Comparison of ENCODE assay signal across 19 cellular contexts in genomic region chrX:120564925-120565324, GRCh38. TPM values are rescaled to one million over a fixed set of nuclear protein-coding genes. Genes with fewer than 3 reads are reported as not detected.
DNase-seq lines count a peak whose midpoint lies in the region; ATAC-seq, FAIRE-seq and TF ChIP-seq lines count a peak whose summit lies in the region.
"Had no signal": no experiment of that assay in that cellular context is flagged by ENCODE, and none has a peak within 500 bp of the region (broad histone marks: within the 10 kb centered on the region; RNA-seq: fewer than 3 reads in every experiment).

No MANE protein-coding gene starts in this region.

- H2AFZ ChIP-seq in HepG2 (ENCODE audit: low read length) (no peak overlapping the region), GM12878 (ENCODE audit: control insufficient read depth, low read depth, low read length) (no peak overlapping the region)

- H3K4me3 ChIP-seq in HepG2 (replicated peaks in 1 of 3; ENCODE audit: insufficient read depth in 1 of 3, low read depth in 2 of 3, low read length in 3 of 3), result no peak overlapping the region
- H3K4me3 ChIP-seq in right lobe of liver, result no peak overlapping the region
- H3K4me3 ChIP-seq in GM12878, result no peak overlapping the region
- no peak overlapping the region for H3K4me3 ChIP-seq in esophagus muscularis mucosa

- in situ Hi-C loops in HepG2 (cut with HindIII; ENCODE audit: extremely low pct_ligation_motif_present, low pct_unique_long_range_greater_than_20kb) (loop anchor here (10.0 kb wide), 1 partner anchor 60 kb away; no protein-coding TSS in a partner anchor), GM12878 (cut with MboI) (no loop called here)

- H3K9ac ChIP-seq in HepG2 (ENCODE audit: insufficient read depth, low read depth, low read length) (no peak overlapping the region), GM12878 (ENCODE audit: control insufficient read depth, insufficient read depth, low read length) (no peak overlapping the region)
- H3K9ac ChIP-seq: KMS-11 had no signal

- FAIRE-seq in HepG2 (lab: Jason Lieb, UNC) (no peak), GM12878 (lab: Jason Lieb, UNC) (no peak)
- FAIRE-seq: H1 had no signal

- TF ChIP-seq RAD21 in HepG2 (CRISPR knock-in tag; IDR thresholded peaks at IDR 0.05) (no peak), GM12878 (IDR thresholded peaks at IDR 0.05; ENCODE audit: insufficient read depth, low read depth, low read length) (no peak)

- DNase-seq in HepG2 (ENCODE audit: low spot score) (no peak), right lobe of liver (no peak), NAMALWA (ENCODE audit: low spot score) (peak; percentile 3), GM12878 (ENCODE audit: low read depth, low spot score) (no peak), esophagus muscularis mucosa (ENCODE audit: extremely low spot score) (no peak), NCI-H1694 treated with DMSO at 0.1 percent for 48 hours (lab: John Stamatoyannopoulos, UW) (no peak), amniotic stem cell (lab: John Stamatoyannopoulos, UW) (no peak)
- DNase-seq: 8988T; C1 segment of cervical spinal cord; CD4-positive, CD25-positive, alpha-beta regulatory T cell; CD8-positive, alpha-beta memory T cell; COR-L47; DMS 273 treated with DMSO at 0.1 percent for 48 hours; DMS53; DND-41; EL; H9 had no signal

- CTCF ChIA-PET in HepG2 (lab: Yijun Ruan, JAX; ENCODE audit: low intra/inter-chr PET ratio, low total read pairs), result no interaction called here
- CTCF ChIA-PET in GM12878 (lab: Yijun Ruan, JAX), result no interaction called here

- TF ChIP-seq EP300 in HepG2 (IDR thresholded peaks at IDR 0.05; ENCODE audit: low read depth in 2 of 2, low read length in 2 of 2), result no peak
- TF ChIP-seq EP300 in HepG2 (CRISPR knock-in tag; IDR thresholded peaks at IDR 0.05; ENCODE audit: borderline replicate concordance), result no peak
- no peak for TF ChIP-seq EP300 in GM12878 (IDR thresholded peaks at IDR 0.05; ENCODE audit: borderline replicate concordance in 1 of 2, control insufficient read depth in 1 of 2, low read depth in 2 of 2, low read length in 2 of 2)
- no peak for TF ChIP-seq EP300 in esophagus muscularis mucosa (IDR thresholded peaks at IDR 0.05)

- RAD21 ChIA-PET in GM12878 (lab: Charles Lee; ENCODE audit: unreplicated experiment), result no interaction called here

- peaks cover 66% of the 10 kb centered on the region for H3K4me1 ChIP-seq in HepG2 (ENCODE audit: insufficient read depth, low read length)
- H3K4me1 ChIP-seq in right lobe of liver, result peaks cover 0 to 6% (median 0%) of the 10 kb centered on the region in 4 donors
- no peaks in the 10 kb centered on the region for H3K4me1 ChIP-seq in GM12878 (ENCODE audit: control insufficient read depth, insufficient read depth, low read length)
- H3K4me1 ChIP-seq in esophagus muscularis mucosa, result peaks cover 4 to 12% (median 7%) of the 10 kb centered on the region in 4 donors

- no peaks in the 10 kb centered on the region for H3K36me3 ChIP-seq in HepG2 (replicated peaks in 1 of 2; ENCODE audit: control insufficient read depth in 1 of 2, insufficient read depth in 2 of 2, low read length in 2 of 2)
- H3K36me3 ChIP-seq in right lobe of liver, result no peaks in the 10 kb centered on the region
- no peaks in the 10 kb centered on the region for H3K36me3 ChIP-seq in GM12878 (ENCODE audit: control insufficient read depth in 2 of 2, insufficient read depth in 2 of 2, low read length in 1 of 2)
- H3K36me3 ChIP-seq in esophagus muscularis mucosa, result no peaks in the 10 kb centered on the region

- H3K27me3 ChIP-seq in HepG2 (ENCODE audit: control insufficient read depth in 1 of 2, insufficient read depth in 2 of 2, low read length in 2 of 2) (no peaks in the 10 kb centered on the region), right lobe of liver (no peaks in the 10 kb centered on the region), GM12878 (replicated peaks in 1 of 2; ENCODE audit: control insufficient read depth in 2 of 2, insufficient read depth in 2 of 2, low read length in 1 of 2) (no peaks in the 10 kb centered on the region), esophagus muscularis mucosa (no peaks in the 10 kb centered on the region)

- TF ChIP-seq CTCF in HepG2 (CRISPR knock-in tag; IDR thresholded peaks at IDR 0.05) (no peak), right lobe of liver (IDR thresholded peaks at IDR 0.05) (no peak), GM12878 (IDR thresholded peaks at IDR 0.05 in 2 of 3, conservative IDR thresholded peaks at IDR 0.05 in 1 of 3; ENCODE audit: control insufficient read depth in 2 of 3, extremely low read depth in 1 of 3, insufficient read depth in 1 of 3, low read depth in 3 of 3, low read length in 3 of 3) (no peak), esophagus muscularis mucosa (IDR thresholded peaks at IDR 0.05) (no peak)

- POLR2A ChIA-PET in HepG2 (lab: Yijun Ruan, JAX) (no interaction called here), GM12878 (lab: Charles Lee) (interaction anchor here (2.2 kb wide), 1 partner anchor 39 kb away, joined by 5 read pairs; the partner anchor contains the start of gene MCTS1)

- 92% methylated on average over 1 of the region's 1 CpG for WGBS in HepG2 (ENCODE audit: low lambda C conversion rate)
- 58% methylated on average over 1 of the region's 1 CpG for WGBS in right lobe of liver (ENCODE audit: insufficient coverage, low coverage, low lambda C conversion rate, missing lambda C conversion rate)
- 0% methylated on average over 1 of the region's 1 CpG for WGBS in GM12878 (ENCODE audit: insufficient coverage, insufficient replicate concordance, low lambda C conversion rate, missing lambda C conversion rate)
- WGBS in esophagus muscularis mucosa, result 69% methylated on average over 1 of the region's 1 CpG

- TF ChIP-seq POLR2A in HepG2 (IDR thresholded peaks at IDR 0.05; ENCODE audit: insufficient read depth in 1 of 2, low read depth in 2 of 2, low read length in 2 of 2), result no peak
- no peak for TF ChIP-seq POLR2A in right lobe of liver (IDR thresholded peaks at IDR 0.05)
- no peak for TF ChIP-seq POLR2A in GM12878 (IDR thresholded peaks at IDR 0.05; ENCODE audit: low read depth, low read length)
- no peak for TF ChIP-seq POLR2A in esophagus muscularis mucosa (IDR thresholded peaks at IDR 0.05; ENCODE audit: low read depth)

- BruUV-seq in HepG2 (replicated peaks; lab: Mats Ljungman, UMichigan) (no TSS peak), GM12878 (replicated peaks; lab: Mats Ljungman, UMichigan) (no TSS peak)

- H3K27ac ChIP-seq in HepG2 (ENCODE audit: extremely low read length, insufficient read depth, low read length), result peak overlapping the region; percentile 22
- no peak overlapping the region for H3K27ac ChIP-seq in right lobe of liver
- H3K27ac ChIP-seq in GM12878 (ENCODE audit: control insufficient read depth, insufficient read depth), result no peak overlapping the region
- no peak overlapping the region for H3K27ac ChIP-seq in esophagus muscularis mucosa (replicated peaks in 1 of 4)
- H3K27ac ChIP-seq: KMS-11 had no signal

- ATAC-seq in HepG2 (no peak), right lobe of liver (no peak), GM12878 (no peak)

- no peak overlapping the region for H3K4me2 ChIP-seq in HepG2 (ENCODE audit: low read depth, low read length)
- no peak overlapping the region for H3K4me2 ChIP-seq in GM12878 (ENCODE audit: control insufficient read depth, insufficient read depth)
- H3K4me2 ChIP-seq: KMS-11 had no signal

- H3K79me2 ChIP-seq in HepG2 (ENCODE audit: insufficient read depth, low read length) (peaks cover 4% of the 10 kb centered on the region), GM12878 (ENCODE audit: control insufficient read depth, insufficient read depth, low read length) (peaks cover 9% of the 10 kb centered on the region)

- H3K9me3 ChIP-seq in HepG2 (ENCODE audit: low read length), result no peaks in the 10 kb centered on the region
- no peaks in the 10 kb centered on the region for H3K9me3 ChIP-seq in right lobe of liver
- no peaks in the 10 kb centered on the region for H3K9me3 ChIP-seq in GM12878 (replicated peaks; ENCODE audit: control insufficient read depth, insufficient read depth, low read length)
- H3K9me3 ChIP-seq in esophagus muscularis mucosa, result no peaks in the 10 kb centered on the region

- SMC1A ChIA-PET in GM12878 (lab: Charles Lee; ENCODE audit: uncharacterized antibody, unreplicated experiment), result no interaction called here

- intact Hi-C loops in HepG2 (cut with micrococcal nuclease; ENCODE audit: unreplicated experiment), result loop anchor here (5.0 kb wide), 1 partner anchor 53 kb away; no protein-coding TSS in a partner anchor
- intact Hi-C loops in right lobe of liver (cut with DNase I), result loop anchor here in 1 of 2 donors (5.0 kb wide), 1 partner anchor 52 kb away; no protein-coding TSS in a partner anchor
- intact Hi-C loops in GM12878 (cut with micrococcal nuclease; ENCODE audit: unreplicated experiment), result no loop called here
- intact Hi-C loops in esophagus muscularis mucosa (cut with DNase I), result no loop called here

- H4K20me1 ChIP-seq in HepG2 (ENCODE audit: insufficient read depth, low read length) (no peaks in the 10 kb centered on the region), GM12878 (ENCODE audit: control insufficient read depth, insufficient read depth) (no peaks in the 10 kb centered on the region)

RNA-seq across cellular contexts. Expression of gene CUL4B, which starts 4.2 kb away (rescaled TPM):
- total RNA-seq in HepG2 (2016; rRNA removed; fragmentation: Illumina TruSeq; extraction: Trizol) (28.5 and 50.0 TPM in 2 replicates), right lobe of liver (10 to 100 TPM; 12.9 to 21.8 (median 18.9) TPM), GM12878 (2014; rRNA removed) (14.3 and 17.2 TPM in 2 replicates), GM12878 (2014; rRNA removed; fragmentation: Illumina TruSeq; extraction: Trizol) (26.3 and 28.0 TPM in 2 replicates), GM12878 (2021) (29.0 and 31.4 TPM in 2 replicates), esophagus muscularis mucosa (10 to 100 TPM; 31.5 to 45.7 (median 39.6) TPM)
- total RNA-seq in HepG2 (2016; cell fraction: cytosol; rRNA removed; fragmentation: Illumina TruSeq; extraction: Trizol; ENCODE audit: low read depth), result 1.9 and 3.0 TPM in 2 replicates
- total RNA-seq in HepG2 (2016; cell fraction: insoluble cytoplasmic fraction; rRNA removed; fragmentation: Illumina TruSeq; extraction: Trizol), result 27.7 and 47.4 TPM in 2 replicates
- 13.7 and 16.5 TPM in 2 replicates for total RNA-seq in HepG2 (2016; cell fraction: membrane; rRNA removed; fragmentation: Illumina TruSeq; extraction: Trizol)
- total RNA-seq in HepG2 (2016; cell fraction: nucleus; rRNA removed; fragmentation: Illumina TruSeq; extraction: Trizol), result 27.4 and 28.7 TPM in 2 replicates
- polyA plus RNA-seq in HepG2 (2011; rRNA removed) (20.0 and 21.6 TPM in 2 replicates), GM12878 (2011; rRNA removed) (37.3 and 59.3 TPM in 2 replicates), GM12878 (2014; fragmentation: Illumina TruSeq; extraction: Trizol) (28.6 and 38.4 TPM in 2 replicates), GM12878 (2014; fragmentation: Nextera tagmentation; extraction: Ambion mirVana) (10 to 100 TPM; 11.0 to 12.1 TPM), GM12878 (2014; rRNA removed) (16.4 and 18.0 TPM in 2 replicates), GM12878 (2016; fragmentation: Nextera tagmentation; extraction: Ambion mirVana) (10 to 100 TPM; 23.7 to 25.2 TPM)
- polyA plus RNA-seq in HepG2 (2011; cell fraction: cytosol; rRNA removed), result 7.2 and 9.7 TPM in 2 replicates
- polyA plus RNA-seq in HepG2 (2011; cell fraction: nucleus; rRNA removed), result 20.0 and 20.3 TPM in 2 replicates
- polyA plus RNA-seq in HepG2 (2012), result 21.4 and 31.8 TPM in 2 replicates
- 1.6 and 1.7 TPM in 2 replicates for polyA plus RNA-seq in HepG2 (2016; cell fraction: cytosol; fragmentation: Illumina TruSeq; extraction: Trizol; ENCODE audit: low read depth)
- polyA plus RNA-seq in HepG2 (2016; cell fraction: insoluble cytoplasmic fraction; fragmentation: Illumina TruSeq; extraction: Trizol; ENCODE audit: low read depth), result 34.8 and 35.0 TPM in 2 replicates
- 5.6 and 7.3 TPM in 2 replicates for polyA plus RNA-seq in HepG2 (2016; cell fraction: membrane; fragmentation: Illumina TruSeq; extraction: Trizol; ENCODE audit: low read depth)
- polyA plus RNA-seq in HepG2 (2016; cell fraction: nucleus; fragmentation: Illumina TruSeq; extraction: Trizol; ENCODE audit: insufficient read depth, low read depth), result 38.2 and 39.5 TPM in 2 replicates
- 108 and 117 TPM in 2 replicates for polyA minus RNA-seq in HepG2 (2011; rRNA and poly(A)+ RNA removed; ENCODE audit: low replicate concordance)
- polyA minus RNA-seq in HepG2 (2011; cell fraction: cytosol; rRNA and poly(A)+ RNA removed), result 29.7 and 32.7 TPM in 2 replicates
- 31.4 and 38.3 TPM in 2 replicates for polyA minus RNA-seq in HepG2 (2011; cell fraction: nucleus; rRNA and poly(A)+ RNA removed)
- total RNA-seq in GM12878 (2013; cell fraction: nucleolus; rRNA removed), result 36.5 and 39.8 TPM in 2 replicates
- polyA plus RNA-seq in GM12878 (2011; ENCODE audit: low read depth), result 12.8 TPM
- 18.1 and 20.5 TPM in 2 replicates for polyA plus RNA-seq in GM12878 (2011; cell fraction: cytosol; rRNA removed)
- polyA plus RNA-seq in GM12878 (2011; cell fraction: nucleus; rRNA removed), result 30.1 and 40.4 TPM in 2 replicates
- polyA plus RNA-seq in GM12878 (2012), result 20.1 and 27.4 TPM in 2 replicates
- 83.5 and 90.0 TPM in 2 replicates for polyA minus RNA-seq in GM12878 (2011; rRNA and poly(A)+ RNA removed)
- polyA minus RNA-seq in GM12878 (2011; cell fraction: cytosol; rRNA and poly(A)+ RNA removed), result 17.2 and 18.8 TPM in 2 replicates
- polyA minus RNA-seq in GM12878 (2011; cell fraction: nucleus; rRNA and poly(A)+ RNA removed), result 12.8 and 15.6 TPM in 2 replicates

RNA-seq across cellular contexts. Expression of gene MCTS1, which starts 39.0 kb away (rescaled TPM):
- total RNA-seq in HepG2 (2016; rRNA removed; fragmentation: Illumina TruSeq; extraction: Trizol) (59.0 and 81.1 TPM in 2 replicates), right lobe of liver (10 to 100 TPM; 20.7 to 31.2 (median 25.5) TPM), GM12878 (2014; rRNA removed) (59.5 and 65.3 TPM in 2 replicates), GM12878 (2014; rRNA removed; fragmentation: Illumina TruSeq; extraction: Trizol) (95.5 and 99.6 TPM in 2 replicates), GM12878 (2021) (65.3 and 70.1 TPM in 2 replicates), esophagus muscularis mucosa (10 to 100 TPM; 11.6 to 17.5 (median 15.0) TPM)
- total RNA-seq in HepG2 (2016; cell fraction: cytosol; rRNA removed; fragmentation: Illumina TruSeq; extraction: Trizol; ENCODE audit: low read depth), result 11.1 and 14.0 TPM in 2 replicates
- 49.0 and 74.0 TPM in 2 replicates for total RNA-seq in HepG2 (2016; cell fraction: insoluble cytoplasmic fraction; rRNA removed; fragmentation: Illumina TruSeq; extraction: Trizol)
- 17.4 and 21.9 TPM in 2 replicates for total RNA-seq in HepG2 (2016; cell fraction: membrane; rRNA removed; fragmentation: Illumina TruSeq; extraction: Trizol)
- 29.5 and 35.5 TPM in 2 replicates for total RNA-seq in HepG2 (2016; cell fraction: nucleus; rRNA removed; fragmentation: Illumina TruSeq; extraction: Trizol)
- polyA plus RNA-seq in HepG2 (2011; rRNA removed) (20.9 and 30.1 TPM in 2 replicates), GM12878 (2011; rRNA removed) (116 and 165 TPM in 2 replicates), GM12878 (2014; fragmentation: Illumina TruSeq; extraction: Trizol) (114 and 141 TPM in 2 replicates), GM12878 (2014; fragmentation: Nextera tagmentation; extraction: Ambion mirVana) (100 to 1,000 TPM; 214 to 238 TPM), GM12878 (2014; rRNA removed) (61.7 and 74.6 TPM in 2 replicates), GM12878 (2016; fragmentation: Nextera tagmentation; extraction: Ambion mirVana) (100 to 1,000 TPM; 215 TPM)
- 10.1 and 15.8 TPM in 2 replicates for polyA plus RNA-seq in HepG2 (2011; cell fraction: cytosol; rRNA removed)
- polyA plus RNA-seq in HepG2 (2011; cell fraction: nucleus; rRNA removed), result 4.5 and 5.8 TPM in 2 replicates
- 36.7 and 39.9 TPM in 2 replicates for polyA plus RNA-seq in HepG2 (2012)
- polyA plus RNA-seq in HepG2 (2016; cell fraction: cytosol; fragmentation: Illumina TruSeq; extraction: Trizol; ENCODE audit: low read depth), result 14.6 and 15.0 TPM in 2 replicates
- polyA plus RNA-seq in HepG2 (2016; cell fraction: insoluble cytoplasmic fraction; fragmentation: Illumina TruSeq; extraction: Trizol; ENCODE audit: low read depth), result 77.4 and 82.2 TPM in 2 replicates
- 14.6 and 17.0 TPM in 2 replicates for polyA plus RNA-seq in HepG2 (2016; cell fraction: membrane; fragmentation: Illumina TruSeq; extraction: Trizol; ENCODE audit: low read depth)
- polyA plus RNA-seq in HepG2 (2016; cell fraction: nucleus; fragmentation: Illumina TruSeq; extraction: Trizol; ENCODE audit: insufficient read depth, low read depth), result 34.7 and 45.5 TPM in 2 replicates
- polyA minus RNA-seq in HepG2 (2011; rRNA and poly(A)+ RNA removed; ENCODE audit: low replicate concordance), result 3.2 and 15.5 TPM in 2 replicates
- polyA minus RNA-seq in HepG2 (2011; cell fraction: cytosol; rRNA and poly(A)+ RNA removed), result 4.1 and 7.7 TPM in 2 replicates
- 13.5 and 14.9 TPM in 2 replicates for polyA minus RNA-seq in HepG2 (2011; cell fraction: nucleus; rRNA and poly(A)+ RNA removed)
- total RNA-seq in GM12878 (2013; cell fraction: nucleolus; rRNA removed), result 29.4 and 37.0 TPM in 2 replicates
- polyA plus RNA-seq in GM12878 (2011; ENCODE audit: low read depth), result 55.7 TPM
- polyA plus RNA-seq in GM12878 (2011; cell fraction: cytosol; rRNA removed), result 37.9 and 38.0 TPM in 2 replicates
- polyA plus RNA-seq in GM12878 (2011; cell fraction: nucleus; rRNA removed), result 26.6 and 27.3 TPM in 2 replicates
- polyA plus RNA-seq in GM12878 (2012), result 67.0 and 78.1 TPM in 2 replicates
- 14.5 and 23.4 TPM in 2 replicates for polyA minus RNA-seq in GM12878 (2011; rRNA and poly(A)+ RNA removed)
- 8.5 and 8.8 TPM in 2 replicates for polyA minus RNA-seq in GM12878 (2011; cell fraction: cytosol; rRNA and poly(A)+ RNA removed)
- polyA minus RNA-seq in GM12878 (2011; cell fraction: nucleus; rRNA and poly(A)+ RNA removed), result 8.0 and 13.9 TPM in 2 replicates
